8 cellular contexts compared by ENCODE assay signal in the genomic region with DNA sequence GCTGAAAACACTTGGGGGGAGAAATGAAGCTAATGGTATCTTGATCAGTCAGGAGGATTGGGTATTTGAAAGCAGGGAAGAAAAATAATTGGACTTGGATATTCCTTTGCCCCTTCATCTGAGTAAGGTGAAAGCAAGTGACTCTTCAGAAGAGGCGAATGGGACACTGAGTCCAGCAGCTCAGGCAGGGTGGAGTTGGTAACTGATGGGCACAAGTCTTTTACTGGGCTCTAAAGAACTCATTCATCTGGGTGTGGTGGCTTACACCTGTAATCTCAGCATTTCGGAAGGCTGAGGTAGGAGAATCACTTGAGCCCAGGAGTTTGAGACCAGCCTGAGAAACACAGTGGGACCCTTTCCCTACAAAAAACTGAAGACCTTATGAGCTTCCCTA. TPM values are rescaled to one million over a fixed set of nuclear protein-coding genes. Genes with fewer than 3 reads are reported as not detected.
A peak's percentile ranks its signal among the peaks of the same experiment; 100 is the strongest.
DNase-seq lines count a peak whose midpoint lies in the region; ATAC-seq and TF ChIP-seq lines count a peak whose summit lies in the region.

No MANE protein-coding gene starts in this region.

- peaks cover 0 to 25% (median 11%) of the 10 kb centered on the region in 11 experiments; a peak in 12 of 22 replicates for H3K36me3 ChIP-seq in BLaER1 treated with 17β-estradiol and CSF1 and Interleukin-3, amounts not matched to agents 10 nM and 100 nM
- H3K36me3 ChIP-seq in OCI-LY1 (ENCODE audit: insufficient read depth, low read length): no peaks in the 10 kb centered on the region; the same call in 1 of the 2 replicates
- H3K36me3 ChIP-seq in duodenal mucosa (ENCODE audit: control insufficient read depth in 1 of 2, insufficient read depth in 2 of 2, low read length in 2 of 2): peaks cover 7 to 8% of the 10 kb centered on the region in 2 donors

- peaks cover 41 to 99% (median 82%) of the 10 kb centered on the region in 10 experiments for H3K4me1 ChIP-seq in BLaER1 treated with 17β-estradiol and CSF1 and Interleukin-3, amounts not matched to agents 10 nM and 100 nM
- peaks cover 98% of the 10 kb centered on the region for H3K4me1 ChIP-seq in OCI-LY1 (ENCODE audit: insufficient read depth, low read length, severe bottlenecking)
- H3K4me1 ChIP-seq in duodenal mucosa (ENCODE audit: control insufficient read depth in 1 of 2, insufficient read depth in 2 of 2, low read length in 2 of 2): peaks cover 68 to 87% of the 10 kb centered on the region in 2 donors

- H4K20me1 ChIP-seq in BLaER1 treated with 17β-estradiol and CSF1 and Interleukin-3, amounts not matched to agents 10 nM and 100 nM: peaks cover 0 to 86% (median 19%) of the 10 kb centered on the region in 11 experiments; a peak in 8 of 22 replicates
- H4K20me1 ChIP-seq in OCI-LY1 (ENCODE audit: insufficient read depth, low read length): no peaks in the 10 kb centered on the region

- no peaks in the 10 kb centered on the region for H3F3A ChIP-seq in OCI-LY1 (ENCODE audit: insufficient read depth, low read length)

- H3K79me2 ChIP-seq in OCI-LY1 (ENCODE audit: insufficient read depth, low read length): peaks cover 66% of the 10 kb centered on the region

- H3K9me3 Mint-ChIP-seq in natural killer cell treated with Interleukin-12 subunit alpha and Interleukin-12 subunit beta and Interleukin-15 and Interleukin-18, amount 100 ng/mL, for 72 hours: no peaks in the 10 kb centered on the region

- no peaks in the 10 kb centered on the region for H3K9me2 ChIP-seq in OCI-LY1 (ENCODE audit: low read depth, low read length)

- H3K27ac Mint-ChIP-seq in natural killer cell treated with Interleukin-12 subunit alpha and Interleukin-12 subunit beta and Interleukin-15 and Interleukin-18, amount 100 ng/mL, for 72 hours: peak overlapping the region; percentile 100

- TF ChIP-seq CTCF in OCI-LY1 (IDR thresholded peaks at IDR 0.05; ENCODE audit: low read length): no peak

- peak overlapping the region in 10 of 11 experiments; percentile 65 to 99 (median 86); a peak in 18 of 22 replicates for H3K4me2 ChIP-seq in BLaER1 treated with 17β-estradiol and CSF1 and Interleukin-3, amounts not matched to agents 10 nM and 100 nM
- H3K4me2 ChIP-seq in OCI-LY1 (ENCODE audit: low read length): peak overlapping the region; percentile 91

- no peak for DNase-seq in natural killer cell treated with Interleukin-12 subunit alpha and Interleukin-12 subunit beta and Interleukin-15 and Interleukin-18, amount 100 ng/mL, for 72 hours (ENCODE audit: low spot score)
- no peak for DNase-seq in SW480 (ENCODE audit: low spot score)

- peak overlapping the region in 2 of 10 experiments; percentile 30 to 31; a peak in 4 of 20 replicates for H3K4me3 ChIP-seq in BLaER1 treated with 17β-estradiol and CSF1 and Interleukin-3, amounts not matched to agents 10 nM and 100 nM
- H3K4me3 ChIP-seq in OCI-LY1 (ENCODE audit: low read depth, low read length, poor library complexity, severe bottlenecking) (peak overlapping the region; percentile 85), duodenal mucosa (ENCODE audit: low read depth in 1 of 2, low read length in 2 of 2) (peak overlapping the region; percentile 41 to 54)

- peak overlapping the region in 4 of 11 experiments; percentile 1 to 71 (median 54); a peak in 5 of 22 replicates for H3K9ac ChIP-seq in BLaER1 treated with 17β-estradiol and CSF1 and Interleukin-3, amounts not matched to agents 10 nM and 100 nM
- H3K9ac ChIP-seq in OCI-LY1 (ENCODE audit: low read length): peak overlapping the region; percentile 69
- H3K9ac ChIP-seq in duodenal mucosa (ENCODE audit: low read depth in 1 of 2, low read length in 2 of 2): peak overlapping the region; percentile 56 to 65

- peaks cover 43% of the 10 kb centered on the region for H3K36me3 Mint-ChIP-seq in natural killer cell treated with Interleukin-12 subunit alpha and Interleukin-12 subunit beta and Interleukin-15 and Interleukin-18, amount 100 ng/mL, for 72 hours

- no peak overlapping the region for H2AFZ ChIP-seq in OCI-LY1 (ENCODE audit: low read length)

- peaks cover 63 to 82% of the 10 kb centered on the region in 2 donors for H3K4me1 Mint-ChIP-seq in natural killer cell treated with Interleukin-12 subunit alpha and Interleukin-12 subunit beta and Interleukin-15 and Interleukin-18, amount 100 ng/mL, for 72 hours (ENCODE audit: low read depth in 2 of 2)

- no peak for ATAC-seq in natural killer cell treated with Interleukin-12 subunit alpha and Interleukin-12 subunit beta and Interleukin-15 and Interleukin-18, amount 100 ng/mL, for 72 hours
- ATAC-seq in GM21576 (IDR thresholded peaks at IDR 0.05; ENCODE audit: unreplicated experiment): no peak
- ATAC-seq in GM21786 (IDR thresholded peaks at IDR 0.05; ENCODE audit: unreplicated experiment): no peak
- ATAC-seq in HG02588 (IDR thresholded peaks at IDR 0.05; ENCODE audit: unreplicated experiment): no peak

- H3K9me3 ChIP-seq in BLaER1 treated with 17β-estradiol and CSF1 and Interleukin-3, amounts not matched to agents 10 nM and 100 nM (replicated peaks in 1 of 11): no peaks in the 10 kb centered on the region
- no peaks in the 10 kb centered on the region for H3K9me3 ChIP-seq in OCI-LY1 (ENCODE audit: low read length)
- no peaks in the 10 kb centered on the region for H3K9me3 ChIP-seq in duodenal mucosa (ENCODE audit: control insufficient read depth in 1 of 2, low read length in 2 of 2)

- peak overlapping the region in 4 of 11 experiments; percentile 11 to 64 (median 56); a peak in 7 of 22 replicates for H3K27ac ChIP-seq in BLaER1 treated with 17β-estradiol and CSF1 and Interleukin-3, amounts not matched to agents 10 nM and 100 nM
- H3K27ac ChIP-seq in OCI-LY1 (ENCODE audit: low read depth, low read length, poor library complexity, severe bottlenecking): peak overlapping the region; percentile 96
- H3K27ac ChIP-seq in duodenal mucosa (ENCODE audit: low read depth, low read length): peak overlapping the region; percentile 67

- H3K27me3 Mint-ChIP-seq in natural killer cell treated with Interleukin-12 subunit alpha and Interleukin-12 subunit beta and Interleukin-15 and Interleukin-18, amount 100 ng/mL, for 72 hours: no peaks in the 10 kb centered on the region

- no peaks in the 10 kb centered on the region for H3K27me3 ChIP-seq in BLaER1 treated with 17β-estradiol and CSF1 and Interleukin-3, amounts not matched to agents 10 nM and 100 nM
- H3K27me3 ChIP-seq in OCI-LY1 (ENCODE audit: insufficient read depth, low read length) (no peaks in the 10 kb centered on the region), duodenal mucosa (ENCODE audit: control insufficient read depth in 1 of 2, insufficient read depth in 2 of 2, low read length in 2 of 2) (no peaks in the 10 kb centered on the region)

- peak overlapping the region; percentile 94 for H3K4me3 Mint-ChIP-seq in natural killer cell treated with Interleukin-12 subunit alpha and Interleukin-12 subunit beta and Interleukin-15 and Interleukin-18, amount 100 ng/mL, for 72 hours

RNA-seq across cellular contexts. Expression of a gene that starts 11.2 kb away (rescaled TPM):
- total RNA-seq in natural killer cell treated with Interleukin-12 subunit alpha and Interleukin-12 subunit beta and Interleukin-15 and Interleukin-18, amount 100 ng/mL, for 72 hours: 100 to 1,000 TPM; 366 to 438 TPM

RNA-seq across cellular contexts. Expression of a gene that starts 55.3 kb away (rescaled TPM):
- 100 to 1,000 TPM; 104 to 124 TPM for total RNA-seq in natural killer cell treated with Interleukin-12 subunit alpha and Interleukin-12 subunit beta and Interleukin-15 and Interleukin-18, amount 100 ng/mL, for 72 hours

RNA-seq across cellular contexts. Expression of a gene that starts 55.7 kb away (rescaled TPM):
- total RNA-seq in natural killer cell treated with Interleukin-12 subunit alpha and Interleukin-12 subunit beta and Interleukin-15 and Interleukin-18, amount 100 ng/mL, for 72 hours: 10 to 100 TPM; 55.0 to 64.6 TPM

RNA-seq across cellular contexts. Expression of a gene that starts 55.8 kb away (rescaled TPM):
- total RNA-seq in natural killer cell treated with Interleukin-12 subunit alpha and Interleukin-12 subunit beta and Interleukin-15 and Interleukin-18, amount 100 ng/mL, for 72 hours: 10 to 100 TPM; 17.5 to 23.0 TPM
